In the genomic region with DNA sequence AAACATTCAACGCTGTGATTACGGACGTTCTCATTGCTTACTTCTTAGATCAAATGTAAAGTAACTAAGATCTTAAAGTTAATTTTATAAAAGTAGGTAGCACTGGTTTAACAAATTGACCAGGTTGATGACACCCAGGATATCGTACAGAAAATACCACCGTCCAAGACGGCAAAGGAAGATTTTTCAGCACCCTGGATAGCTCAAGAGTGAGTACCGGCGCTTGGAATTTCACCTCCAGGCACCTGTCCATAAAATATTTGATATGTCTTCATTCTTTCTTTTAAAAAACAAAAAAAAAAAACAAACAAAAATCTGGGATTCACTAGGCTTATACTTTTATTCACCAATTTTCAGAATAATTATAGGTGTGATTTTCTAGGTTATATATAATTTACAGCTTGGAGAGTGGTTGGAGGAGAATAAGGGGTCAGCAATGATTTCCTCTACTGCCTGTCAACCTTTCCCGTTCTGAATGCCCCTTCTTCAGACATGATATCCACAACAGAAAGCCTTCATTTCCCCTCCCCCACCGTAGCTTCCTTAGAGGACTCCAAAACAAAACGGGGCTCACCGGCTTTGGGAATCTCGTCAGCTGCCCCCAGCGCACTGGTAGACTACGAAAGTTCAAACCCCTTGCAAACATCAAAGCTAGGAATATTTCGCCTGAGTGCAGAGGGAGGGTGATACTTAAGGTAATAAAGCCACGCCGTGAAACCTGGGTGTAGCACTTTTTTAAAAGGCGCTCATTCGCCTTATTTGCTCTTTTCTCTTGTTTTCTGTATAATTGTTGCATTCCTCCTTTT, we compare ENCODE assay signal across 2 cellular contexts.
TF ChIP-seq lines count a peak whose summit lies in the region.

No MANE protein-coding gene starts in this region.

TF ChIP-seq in SK-N-SH, 30 proteins besides CTCF, POLR2A, EP300 and RAD21:
- TF ChIP-seq, protein P1, sequence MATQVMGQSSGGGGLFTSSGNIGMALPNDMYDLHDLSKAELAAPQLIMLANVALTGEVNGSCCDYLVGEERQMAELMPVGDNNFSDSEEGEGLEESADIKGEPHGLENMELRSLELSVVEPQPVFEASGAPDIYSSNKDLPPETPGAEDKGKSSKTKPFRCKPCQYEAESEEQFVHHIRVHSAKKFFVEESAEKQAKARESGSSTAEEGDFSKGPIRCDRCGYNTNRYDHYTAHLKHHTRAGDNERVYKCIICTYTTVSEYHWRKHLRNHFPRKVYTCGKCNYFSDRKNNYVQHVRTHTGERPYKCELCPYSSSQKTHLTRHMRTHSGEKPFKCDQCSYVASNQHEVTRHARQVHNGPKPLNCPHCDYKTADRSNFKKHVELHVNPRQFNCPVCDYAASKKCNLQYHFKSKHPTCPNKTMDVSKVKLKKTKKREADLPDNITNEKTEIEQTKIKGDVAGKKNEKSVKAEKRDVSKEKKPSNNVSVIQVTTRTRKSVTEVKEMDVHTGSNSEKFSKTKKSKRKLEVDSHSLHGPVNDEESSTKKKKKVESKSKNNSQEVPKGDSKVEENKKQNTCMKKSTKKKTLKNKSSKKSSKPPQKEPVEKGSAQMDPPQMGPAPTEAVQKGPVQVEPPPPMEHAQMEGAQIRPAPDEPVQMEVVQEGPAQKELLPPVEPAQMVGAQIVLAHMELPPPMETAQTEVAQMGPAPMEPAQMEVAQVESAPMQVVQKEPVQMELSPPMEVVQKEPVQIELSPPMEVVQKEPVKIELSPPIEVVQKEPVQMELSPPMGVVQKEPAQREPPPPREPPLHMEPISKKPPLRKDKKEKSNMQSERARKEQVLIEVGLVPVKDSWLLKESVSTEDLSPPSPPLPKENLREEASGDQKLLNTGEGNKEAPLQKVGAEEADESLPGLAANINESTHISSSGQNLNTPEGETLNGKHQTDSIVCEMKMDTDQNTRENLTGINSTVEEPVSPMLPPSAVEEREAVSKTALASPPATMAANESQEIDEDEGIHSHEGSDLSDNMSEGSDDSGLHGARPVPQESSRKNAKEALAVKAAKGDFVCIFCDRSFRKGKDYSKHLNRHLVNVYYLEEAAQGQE (IDR thresholded peaks at IDR 0.05; ENCODE audit: low read depth, low read length): peak; percentile 95
- TF ChIP-seq EZH2phosphoT487 (IDR thresholded peaks at IDR 0.05; ENCODE audit: borderline replicate concordance, low read depth): no peak

TF ChIP-seq in WTC11, 78 proteins besides CTCF, POLR2A, EP300 and RAD21 (continued from another document):
- TF ChIP-seq, protein P2, sequence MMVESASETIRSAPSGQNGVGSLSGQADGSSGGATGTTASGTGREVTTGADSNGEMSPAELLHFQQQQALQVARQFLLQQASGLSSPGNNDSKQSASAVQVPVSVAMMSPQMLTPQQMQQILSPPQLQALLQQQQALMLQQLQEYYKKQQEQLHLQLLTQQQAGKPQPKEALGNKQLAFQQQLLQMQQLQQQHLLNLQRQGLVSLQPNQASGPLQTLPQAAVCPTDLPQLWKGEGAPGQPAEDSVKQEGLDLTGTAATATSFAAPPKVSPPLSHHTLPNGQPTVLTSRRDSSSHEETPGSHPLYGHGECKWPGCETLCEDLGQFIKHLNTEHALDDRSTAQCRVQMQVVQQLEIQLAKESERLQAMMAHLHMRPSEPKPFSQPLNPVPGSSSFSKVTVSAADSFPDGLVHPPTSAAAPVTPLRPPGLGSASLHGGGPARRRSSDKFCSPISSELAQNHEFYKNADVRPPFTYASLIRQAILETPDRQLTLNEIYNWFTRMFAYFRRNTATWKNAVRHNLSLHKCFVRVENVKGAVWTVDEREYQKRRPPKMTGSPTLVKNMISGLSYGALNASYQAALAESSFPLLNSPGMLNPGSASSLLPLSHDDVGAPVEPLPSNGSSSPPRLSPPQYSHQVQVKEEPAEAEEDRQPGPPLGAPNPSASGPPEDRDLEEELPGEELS (CRISPR knock-in tag; IDR thresholded peaks at IDR 0.05): no peak
- no peak for TF ChIP-seq ZNF423 (CRISPR knock-in tag; IDR thresholded peaks at IDR 0.05)
- no peak for TF ChIP-seq CREM (CRISPR knock-in tag; IDR thresholded peaks at IDR 0.05)
- TF ChIP-seq NFYB (CRISPR knock-in tag; conservative IDR thresholded peaks at IDR 0.05; ENCODE audit: low read depth): no peak
- no peak for TF ChIP-seq ARID4B (CRISPR knock-in tag; IDR thresholded peaks at IDR 0.05; ENCODE audit: borderline replicate concordance)
- TF ChIP-seq, protein P3, sequence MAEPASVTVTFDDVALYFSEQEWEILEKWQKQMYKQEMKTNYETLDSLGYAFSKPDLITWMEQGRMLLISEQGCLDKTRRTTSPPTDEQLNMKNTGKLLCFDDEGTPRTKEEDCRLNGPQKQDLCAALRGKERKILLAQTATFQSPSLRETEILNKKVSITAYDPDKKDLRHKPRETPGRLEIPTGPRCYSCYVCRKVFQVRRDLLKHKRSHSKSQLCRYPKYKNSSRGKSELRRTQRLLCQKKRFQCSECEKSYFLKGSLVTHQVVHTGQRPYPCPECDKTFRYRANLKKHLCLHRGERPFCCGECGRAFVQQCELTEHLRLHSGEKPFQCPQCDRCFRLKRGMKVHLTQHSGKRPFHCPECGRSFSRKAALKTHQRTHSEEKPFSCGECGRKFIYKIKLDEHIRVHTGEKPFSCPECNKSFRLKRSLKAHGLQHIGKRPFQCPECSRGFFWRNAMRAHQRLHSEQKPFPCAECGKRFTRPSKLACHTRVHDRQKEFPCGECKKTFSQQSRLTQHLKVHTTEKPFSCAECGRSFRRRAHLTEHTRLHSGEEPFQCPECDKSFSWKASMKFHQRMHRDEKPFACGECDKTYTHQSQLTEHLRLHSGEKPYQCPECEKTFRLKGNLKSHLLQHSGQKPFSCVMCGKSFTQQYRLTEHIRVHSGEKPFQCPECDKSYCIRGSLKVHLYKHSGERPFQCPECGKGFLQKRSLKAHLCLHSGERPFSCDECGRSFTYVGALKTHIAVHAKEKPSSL (CRISPR knock-in tag; conservative IDR thresholded peaks at IDR 0.05): no peak
- TF ChIP-seq, protein P4, sequence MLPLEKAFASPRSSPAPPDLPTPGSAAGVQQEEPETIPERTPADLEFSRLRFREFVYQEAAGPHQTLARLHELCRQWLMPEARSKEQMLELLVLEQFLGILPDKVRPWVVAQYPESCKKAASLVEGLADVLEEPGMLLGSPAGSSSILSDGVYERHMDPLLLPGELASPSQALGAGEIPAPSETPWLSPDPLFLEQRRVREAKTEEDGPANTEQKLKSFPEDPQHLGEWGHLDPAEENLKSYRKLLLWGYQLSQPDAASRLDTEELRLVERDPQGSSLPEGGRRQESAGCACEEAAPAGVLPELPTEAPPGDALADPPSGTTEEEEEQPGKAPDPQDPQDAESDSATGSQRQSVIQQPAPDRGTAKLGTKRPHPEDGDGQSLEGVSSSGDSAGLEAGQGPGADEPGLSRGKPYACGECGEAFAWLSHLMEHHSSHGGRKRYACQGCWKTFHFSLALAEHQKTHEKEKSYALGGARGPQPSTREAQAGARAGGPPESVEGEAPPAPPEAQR (CRISPR knock-in tag; IDR thresholded peaks at IDR 0.05): no peak
- no peak for TF ChIP-seq TP53 (CRISPR knock-in tag; IDR thresholded peaks at IDR 0.05)
- TF ChIP-seq PRRX2 (CRISPR knock-in tag; IDR thresholded peaks at IDR 0.05): no peak
- TF ChIP-seq, protein P5, sequence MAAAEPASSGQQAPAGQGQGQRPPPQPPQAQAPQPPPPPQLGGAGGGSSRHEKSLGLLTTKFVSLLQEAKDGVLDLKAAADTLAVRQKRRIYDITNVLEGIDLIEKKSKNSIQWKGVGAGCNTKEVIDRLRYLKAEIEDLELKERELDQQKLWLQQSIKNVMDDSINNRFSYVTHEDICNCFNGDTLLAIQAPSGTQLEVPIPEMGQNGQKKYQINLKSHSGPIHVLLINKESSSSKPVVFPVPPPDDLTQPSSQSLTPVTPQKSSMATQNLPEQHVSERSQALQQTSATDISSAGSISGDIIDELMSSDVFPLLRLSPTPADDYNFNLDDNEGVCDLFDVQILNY (CRISPR knock-in tag; IDR thresholded peaks at IDR 0.05): no peak
